ENCODE assay signal across 10 cellular contexts in genomic region chr7:94696981-94697670, GRCh38. TPM values are rescaled to one million over a fixed set of nuclear protein-coding genes. Genes with fewer than 3 reads are reported as not detected.
DNase-seq lines count a peak whose midpoint lies in the region; ATAC-seq, FAIRE-seq and TF ChIP-seq lines count a peak whose summit lies in the region.
"Had no signal": no experiment of that assay in that cellular context is flagged by ENCODE, and none has a peak within 500 bp of the region (broad histone marks: within the 10 kb centered on the region; RNA-seq: fewer than 3 reads in every experiment).

No MANE protein-coding gene starts in this region.

- no peaks in the 10 kb centered on the region for H4K20me1 ChIP-seq in mammary epithelial cell (ENCODE audit: insufficient read depth, low read length)

- WGBS in mammary epithelial cell (ENCODE audit: low coverage, missing lambda C conversion rate), result 8% methylated on average over 1 of the region's 1 CpG

- dilution Hi-C loops in mammary epithelial cell (cut with HindIII; ENCODE audit: low sequenced_read_pairs), result no loop called here

- CTCF ChIA-PET in AG04449 (lab: Yijun Ruan, JAX) (interaction anchor here (1.0 kb wide), 1 partner anchor 41 kb away, joined by 3 read pairs; the partner anchor contains the start of gene SGCE), mammary epithelial cell (lab: Charles Lee; ENCODE audit: low non-redundant PET) (no interaction called here)

- H3K9me3 ChIP-seq in mammary epithelial cell (replicated peaks; ENCODE audit: insufficient read depth, low read length), result no peaks in the 10 kb centered on the region

- DNase-seq in AG04449 (ENCODE audit: low read depth, low spot score), result peak; percentile 77
- DNase-seq in HuH-7 (ENCODE audit: low spot score), result peak; percentile 29
- DNase-seq in mammary epithelial cell, result peak; percentile 90
- peak; percentile 92 to 95 for DNase-seq in lung microvascular endothelial cell (ENCODE audit: low read depth in 2 of 2)
- no peak for DNase-seq in activated CD8-positive, alpha-beta memory T cell treated with anti-CD3 and anti-CD28 coated beads, Interleukin-2, amount 50 U/mL, for 4 hours
- no peak for DNase-seq in D721Med (ENCODE audit: insufficient read length, low spot score)
- DNase-seq: activated CD8-positive, alpha-beta T cell treated with anti-CD3 and anti-CD28 coated beads for 36 hours; DMS153 had no signal

- peaks cover 2% of the 10 kb centered on the region for H3K27me3 ChIP-seq in mammary epithelial cell (ENCODE audit: insufficient read depth, low read length)

- H3K79me2 ChIP-seq in mammary epithelial cell (ENCODE audit: insufficient read depth, low read length), result no peaks in the 10 kb centered on the region

- H3K9ac ChIP-seq in mammary epithelial cell (ENCODE audit: insufficient read depth, low read length), result no peak overlapping the region

- H3K4me1 ChIP-seq in mammary epithelial cell (ENCODE audit: insufficient read depth, low read length), result peaks cover 37% of the 10 kb centered on the region

- no peak for FAIRE-seq in D721Med (lab: Jason Lieb, UNC)

- peak overlapping the region; percentile 95 for H3K27ac ChIP-seq in mammary epithelial cell (ENCODE audit: insufficient read depth, low read depth, low read length)

- intact Hi-C loops in mammary epithelial cell (cut with micrococcal nuclease), result loop anchor here (2.0 to 5.0 kb wide), 2 partner anchors 38 to 125 kb away; no protein-coding TSS in a partner anchor

- no peak for ATAC-seq in GM18861 (IDR thresholded peaks at IDR 0.05; ENCODE audit: unreplicated experiment)
- no peak for ATAC-seq in HG02642 (IDR thresholded peaks at IDR 0.05; ENCODE audit: poor library complexity, unreplicated experiment)
- ATAC-seq: activated CD8-positive, alpha-beta T cell treated with anti-CD3 and anti-CD28 coated beads for 36 hours had no signal

- H3K4me3 ChIP-seq in AG04449 (ENCODE audit: low read depth, low read length) (no peak overlapping the region), mammary epithelial cell (replicated peaks in 1 of 3; ENCODE audit: insufficient read depth in 1 of 3, low read depth in 2 of 3, low read length in 3 of 3) (no peak overlapping the region)

- TF ChIP-seq CTCF in AG04449 (IDR thresholded peaks at IDR 0.05; ENCODE audit: insufficient read depth, low read length, missing control alignments) (no peak), mammary epithelial cell (conservative IDR thresholded peaks at IDR 0.05 in 1 of 2, IDR thresholded peaks at IDR 0.05 in 1 of 2; ENCODE audit: extremely low read depth in 1 of 2, insufficient read depth in 1 of 2, low read depth in 1 of 2, low read length in 2 of 2) (no peak), D721Med (IDR thresholded peaks at IDR 0.05; ENCODE audit: insufficient read depth, missing control alignments) (no peak)

- peak overlapping the region; percentile 72 for H3K4me2 ChIP-seq in mammary epithelial cell (ENCODE audit: insufficient read depth, low read depth, low read length)

- POLR2A ChIA-PET in AG04449 (lab: Yijun Ruan, JAX), result no interaction called here

- no TSS peak for BruUV-seq in mammary epithelial cell (replicated peaks; lab: Mats Ljungman, UMichigan)

- H3K36me3 ChIP-seq in mammary epithelial cell (ENCODE audit: insufficient read depth, low read length), result no peaks in the 10 kb centered on the region

- no peak overlapping the region for H2AFZ ChIP-seq in mammary epithelial cell (ENCODE audit: low read depth, low read length)

- in situ Hi-C loops in mammary epithelial cell (cut with MboI; ENCODE audit: low sequenced_read_pairs in 2 of 2), result no loop called here

RNA-seq across cellular contexts. Expression of gene SGCE, which starts 41.2 kb away (rescaled TPM):
- total RNA-seq in mammary epithelial cell, result 10 to 100 TPM; 61.3 to 74.7 TPM
- 37.1 TPM for polyA plus RNA-seq in mammary epithelial cell
- polyA minus RNA-seq in mammary epithelial cell, result 20.8 TPM
- 46.2 and 77.8 TPM in 2 replicates for total RNA-seq in lung microvascular endothelial cell

Comparison
In these comparisons a context has a peak if more than half of its experiments do, and no peak if none do; other contexts are left out.
1. DNase-seq: peak in AG04449 (single experiment), HuH-7 (single experiment), mammary epithelial cell (single experiment) and lung microvascular endothelial cell (2 of 2); none in activated CD8-positive, alpha-beta memory T cell treated with anti-CD3 and anti-CD28 coated beads, Interleukin-2, amount 50 U/mL, for 4 hours (single experiment) and D721Med (single experiment).